Comparison of ENCODE assay signal across 21 cellular contexts in genomic region chr12:59268295-59268809, GRCh38.
DNase-seq lines count a peak whose midpoint lies in the region; ATAC-seq and TF ChIP-seq lines count a peak whose summit lies in the region.
"Had no signal": no experiment of that assay in that cellular context is flagged by ENCODE, and none has a peak within 500 bp of the region (broad histone marks: within the 10 kb centered on the region; RNA-seq: fewer than 3 reads in every experiment).

No MANE protein-coding gene starts in this region.

- no peak for ATAC-seq in effector memory CD8-positive, alpha-beta T cell (replicated peaks)
- ATAC-seq: A549; CD8-positive, alpha-beta T cell; GM12878 had no signal

- H3K18ac ChIP-seq in mesendoderm (ENCODE audit: low read length) = no peak overlapping the region
- peak overlapping the region; percentile 38 for H3K18ac ChIP-seq in neuronal stem cell (ENCODE audit: low read length)

- H3K9me3 ChIP-seq in endodermal cell (ENCODE audit: control insufficient read depth, low read length) = peaks cover 7% of the 10 kb centered on the region
- H3K9me3 ChIP-seq in neuronal stem cell (replicated peaks in 1 of 2; ENCODE audit: control insufficient read depth in 2 of 2, insufficient read depth in 1 of 2, low read depth in 1 of 2, low read length in 2 of 2) = peaks cover 0 to 1% of the 10 kb centered on the region in 2 donors
- H3K9me3 ChIP-seq: A549, Caco-2 had no signal

- H3K4me1 ChIP-seq in endodermal cell (ENCODE audit: control insufficient read depth, insufficient read depth, low read length) (no peaks in the 10 kb centered on the region), mesendoderm (ENCODE audit: control insufficient read depth, low read depth, low read length) (no peaks in the 10 kb centered on the region), neuronal stem cell (ENCODE audit: control insufficient read depth in 2 of 2, insufficient read depth in 1 of 2, low read depth in 1 of 2, low read length in 2 of 2) (no peaks in the 10 kb centered on the region)
- H3K4me1 ChIP-seq: A549; BLaER1 treated with 17β-estradiol and CSF1 and Interleukin-3, amounts not matched to agents 10 nM and 100 nM; Caco-2 had no signal

- WGBS in endodermal cell (ENCODE audit: insufficient coverage in 1 of 2, insufficient read length in 1 of 2), 2 experiments = 87 to 100% methylated on average over 1 to 2 of the region's 2 CpGs
- WGBS in mesendoderm (ENCODE audit: extremely low coverage, insufficient coverage, low lambda C conversion rate) = no CpG with 5 or more reads among the region's 2 CpGs
- no CpG with 5 or more reads among the region's 2 CpGs for WGBS in neuronal stem cell (ENCODE audit: extremely low coverage in 2 of 2, insufficient read length in 2 of 2, insufficient replicate concordance in 1 of 2), 2 donors

- H2AK5ac ChIP-seq in mesendoderm (ENCODE audit: low read length) = no peak overlapping the region
- no peak overlapping the region for H2AK5ac ChIP-seq in neuronal stem cell (ENCODE audit: low read depth, low read length)

- H3K14ac ChIP-seq in neuronal stem cell (ENCODE audit: low read length) = no peak overlapping the region

- H3K4me2 ChIP-seq in mesendoderm (ENCODE audit: low read length) (no peak overlapping the region), neuronal stem cell (ENCODE audit: insufficient read depth, low read length, poor library complexity, severe bottlenecking) (no peak overlapping the region)
- H3K4me2 ChIP-seq: A549; BLaER1 treated with 17β-estradiol and CSF1 and Interleukin-3, amounts not matched to agents 10 nM and 100 nM had no signal

- H3K4me3 Mint-ChIP-seq in endodermal cell = no peak overlapping the region
- no peak overlapping the region for H3K4me3 Mint-ChIP-seq in effector memory CD8-positive, alpha-beta T cell
- H3K4me3 Mint-ChIP-seq: B cell; CD4-positive, alpha-beta T cell; CD8-positive, alpha-beta T cell had no signal

- H3K27ac Mint-ChIP-seq in endodermal cell = no peak overlapping the region
- no peak overlapping the region for H3K27ac Mint-ChIP-seq in effector memory CD8-positive, alpha-beta T cell
- H3K27ac Mint-ChIP-seq: B cell; CD4-positive, alpha-beta T cell; CD8-positive, alpha-beta T cell had no signal

- H3K9me3 Mint-ChIP-seq in endodermal cell = peaks cover 18% of the 10 kb centered on the region
- peaks cover 4 to 15% of the 10 kb centered on the region in 2 donors for H3K9me3 Mint-ChIP-seq in effector memory CD8-positive, alpha-beta T cell

- H2BK120ac ChIP-seq in mesendoderm (ENCODE audit: low read depth, low read length) (no peak overlapping the region), neuronal stem cell (ENCODE audit: low read depth, low read length) (no peak overlapping the region)

- H3K23ac ChIP-seq in mesendoderm (ENCODE audit: low read length) (no peak overlapping the region), neuronal stem cell (ENCODE audit: low read depth, low read length, poor library complexity) (no peak overlapping the region)

- H4K91ac ChIP-seq in neuronal stem cell (ENCODE audit: low read depth, low read length, poor library complexity) = no peak overlapping the region

- H3K36me3 ChIP-seq in endodermal cell (ENCODE audit: control insufficient read depth, insufficient read depth, low read length) (no peaks in the 10 kb centered on the region), mesendoderm (ENCODE audit: control insufficient read depth, insufficient read depth, low read length) (no peaks in the 10 kb centered on the region), neuronal stem cell (replicated peaks in 1 of 2; ENCODE audit: control insufficient read depth in 2 of 2, insufficient read depth in 2 of 2, low read length in 2 of 2) (no peaks in the 10 kb centered on the region)
- H3K36me3 ChIP-seq: BLaER1 treated with 17β-estradiol and CSF1 and Interleukin-3, amounts not matched to agents 10 nM and 100 nM had no signal

- H3K4me3 ChIP-seq in endodermal cell (ENCODE audit: low read length) (no peak overlapping the region), mesendoderm (ENCODE audit: low read length) (no peak overlapping the region), neuronal stem cell (ENCODE audit: low read length in 2 of 2) (no peak overlapping the region)
- H3K4me3 ChIP-seq: A549; BLaER1 treated with 17β-estradiol and CSF1 and Interleukin-3, amounts not matched to agents 10 nM and 100 nM; GM12878 had no signal

- H3K9ac ChIP-seq in endodermal cell (ENCODE audit: extremely low read depth, low read length, poor library complexity, severe bottlenecking) (no peak overlapping the region), mesendoderm (ENCODE audit: low read length) (no peak overlapping the region), neuronal stem cell (ENCODE audit: low read depth, low read length, poor library complexity) (no peak overlapping the region)
- H3K9ac ChIP-seq: BLaER1 treated with 17β-estradiol and CSF1 and Interleukin-3, amounts not matched to agents 10 nM and 100 nM had no signal

- peak; percentile 53 for DNase-seq in ELF-1 (ENCODE audit: low read depth, low spot score)
- DNase-seq in endodermal cell = peak; percentile 67
- DNase-seq in mesendoderm = peak; percentile 11
- no peak for DNase-seq in neuronal stem cell (ENCODE audit: low spot score)
- DNase-seq in NOMO-1 (lab: John Stamatoyannopoulos, UW; ENCODE audit: unreplicated experiment in 2 of 2) = no peak
- DNase-seq in SHP77 (lab: John Stamatoyannopoulos, UW) = no peak
- no peak for DNase-seq in NCI-H2029 (lab: John Stamatoyannopoulos, UW)
- DNase-seq in effector memory CD8-positive, alpha-beta T cell = no peak
- DNase-seq: AML-193; Caco-2; Calu3; CD4-positive, alpha-beta T cell; CD8-positive, alpha-beta T cell; DMS79 treated with DMSO at 0.1 percent for 48 hours; GDM1 had no signal

- no peak overlapping the region for H3K56ac ChIP-seq in mesendoderm (ENCODE audit: low read length)

- no peak overlapping the region for H4K8ac ChIP-seq in mesendoderm (ENCODE audit: low read depth, low read length)
- H4K8ac ChIP-seq in neuronal stem cell (ENCODE audit: low read depth, low read length) = no peak overlapping the region

- peak overlapping the region; percentile 22 for H2BK12ac ChIP-seq in neuronal stem cell (ENCODE audit: low read length)

- H3K27ac ChIP-seq in endodermal cell (ENCODE audit: low read depth, low read length) (no peak overlapping the region), mesendoderm (ENCODE audit: low read depth, low read length) (no peak overlapping the region), neuronal stem cell (replicated peaks; ENCODE audit: low read length) (no peak overlapping the region)
- H3K27ac ChIP-seq: 22Rv1; A549; BLaER1 treated with 17β-estradiol and CSF1 and Interleukin-3, amounts not matched to agents 10 nM and 100 nM; C4-2B had no signal

- H3K27me3 ChIP-seq in endodermal cell (ENCODE audit: control insufficient read depth, insufficient read depth, low read length, poor library complexity, severe bottlenecking) = no peaks in the 10 kb centered on the region
- H3K27me3 ChIP-seq in mesendoderm (ENCODE audit: insufficient read depth, low read length, poor library complexity) = no peaks in the 10 kb centered on the region
- no peaks in the 10 kb centered on the region for H3K27me3 ChIP-seq in neuronal stem cell (ENCODE audit: control insufficient read depth in 3 of 3, insufficient read depth in 3 of 3, low read depth in 1 of 3, low read length in 3 of 3)
- H3K27me3 ChIP-seq: BLaER1 treated with 17β-estradiol and CSF1 and Interleukin-3, amounts not matched to agents 10 nM and 100 nM had no signal

- H3K36me3 Mint-ChIP-seq in endodermal cell (ENCODE audit: low read depth) = no peaks in the 10 kb centered on the region
- peaks cover 3% of the 10 kb centered on the region for H3K36me3 Mint-ChIP-seq in effector memory CD8-positive, alpha-beta T cell (ENCODE audit: insufficient read depth)
- H3K36me3 Mint-ChIP-seq: CD8-positive, alpha-beta T cell had no signal

- H3K27me3 Mint-ChIP-seq in endodermal cell (ENCODE audit: insufficient read depth) = peaks cover 3% of the 10 kb centered on the region
- no peaks in the 10 kb centered on the region for H3K27me3 Mint-ChIP-seq in effector memory CD8-positive, alpha-beta T cell
- H3K27me3 Mint-ChIP-seq: B cell; CD4-positive, alpha-beta T cell had no signal

- H2BK5ac ChIP-seq in mesendoderm (ENCODE audit: low read length) (no peak overlapping the region), neuronal stem cell (ENCODE audit: low read length) (no peak overlapping the region)

- H3K79me2 ChIP-seq in mesendoderm (ENCODE audit: control insufficient read depth, insufficient read depth, low read length) = no peaks in the 10 kb centered on the region

- peaks cover 7% of the 10 kb centered on the region for H3K4me1 Mint-ChIP-seq in endodermal cell
- no peaks in the 10 kb centered on the region for H3K4me1 Mint-ChIP-seq in effector memory CD8-positive, alpha-beta T cell (ENCODE audit: low read depth in 2 of 2)
- H3K4me1 Mint-ChIP-seq: B cell had no signal

- H3K79me1 ChIP-seq in mesendoderm (ENCODE audit: low read length) (no peaks in the 10 kb centered on the region), neuronal stem cell (ENCODE audit: low read depth, low read length) (no peaks in the 10 kb centered on the region)

- no peak overlapping the region for H2BK15ac ChIP-seq in mesendoderm (replicated peaks; ENCODE audit: low read depth)
- no peak overlapping the region for H2BK15ac ChIP-seq in neuronal stem cell (ENCODE audit: low read length)

- H4K5ac ChIP-seq in mesendoderm (ENCODE audit: low read length) = no peak overlapping the region

- no peak for TF ChIP-seq CTCF in endodermal cell (conservative IDR thresholded peaks at IDR 0.05)

- no peak overlapping the region for H2AFZ ChIP-seq in neuronal stem cell (ENCODE audit: low read length)

- no peak overlapping the region for H3K4ac ChIP-seq in mesendoderm (ENCODE audit: low read depth, low read length)
- H3K4ac ChIP-seq in neuronal stem cell (ENCODE audit: low read length) = no peak overlapping the region

Comparison
In these comparisons a context has a peak if more than half of its experiments do, and no peak if none do; other contexts are left out.
1. DNase-seq: peak in ELF-1 (single experiment), endodermal cell (single experiment) and mesendoderm (single experiment); none in neuronal stem cell (single experiment), NOMO-1 (0 of 2), SHP77 (0 of 2), NCI-H2029 (single experiment) and effector memory CD8-positive, alpha-beta T cell (0 of 3).